ENCODE assay signal across 9 cellular contexts in the genomic region with DNA sequence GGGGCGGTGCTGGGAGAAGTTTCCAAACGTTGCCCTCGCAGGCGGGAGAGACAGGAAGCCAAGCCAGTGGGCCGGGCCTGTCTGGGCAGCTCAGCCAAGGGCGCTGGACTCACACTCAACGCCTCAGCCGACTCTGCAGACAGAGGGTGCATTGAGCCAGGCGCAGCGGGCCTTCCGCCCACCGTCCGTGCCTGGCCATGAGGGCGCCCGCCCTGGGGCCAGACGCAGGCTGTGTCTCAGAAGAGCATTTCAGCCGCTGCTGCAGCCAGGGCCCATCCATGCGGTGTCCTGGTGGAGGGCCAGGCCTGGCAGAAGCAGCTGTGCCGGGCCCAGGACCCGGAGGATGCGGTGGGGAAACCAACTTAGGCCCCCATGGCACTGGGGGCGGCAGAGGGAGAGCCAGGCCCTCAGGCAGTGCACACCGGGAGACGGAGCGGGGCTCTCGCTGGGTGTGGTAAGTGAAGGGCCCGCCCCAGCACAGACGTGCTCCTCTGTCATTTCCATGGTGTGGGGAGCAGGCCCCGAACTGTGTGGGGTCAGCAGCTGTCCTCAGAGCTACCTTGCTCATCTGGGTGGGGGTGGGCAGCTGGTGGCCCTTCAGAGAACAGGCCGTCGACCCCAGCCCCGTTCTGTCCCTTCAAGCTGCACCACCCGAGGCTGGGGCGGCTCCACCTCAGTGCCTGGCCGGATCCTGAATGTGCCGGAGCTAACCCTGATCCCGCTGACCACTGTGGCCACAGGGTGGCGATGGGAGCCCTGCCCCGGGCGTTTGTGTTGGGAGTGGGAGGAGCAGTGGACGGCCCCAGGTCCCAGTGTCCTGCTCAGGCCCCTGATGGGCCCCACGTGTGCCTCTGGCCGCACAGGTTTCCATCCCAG. TPM values are rescaled to one million over a fixed set of nuclear protein-coding genes. Genes with fewer than 3 reads are reported as not detected.
DNase-seq lines count a peak whose midpoint lies in the region; ATAC-seq and TF ChIP-seq lines count a peak whose summit lies in the region.
"Had no signal": no experiment of that assay in that cellular context is flagged by ENCODE, and none has a peak within 500 bp of the region (broad histone marks: within the 10 kb centered on the region; RNA-seq: fewer than 3 reads in every experiment).

No MANE protein-coding gene starts in this region.

- H3K36me3 ChIP-seq in HUES64 (ENCODE audit: insufficient read depth, low read length): no peaks in the 10 kb centered on the region
- no peaks in the 10 kb centered on the region for H3K36me3 ChIP-seq in kidney epithelial cell (ENCODE audit: control insufficient read depth, insufficient read depth, low read length)

- 75% methylated on average over 43 of the region's 43 CpGs for WGBS in HUES64

- H3K27ac ChIP-seq in HUES64 (ENCODE audit: low read depth, low read length) (peak overlapping the region; percentile 63; the same call in 1 of the 2 replicates), temporal lobe (ENCODE audit: low read depth, low read length) (peak overlapping the region; percentile 91)

- no peak overlapping the region for H3K4me3 ChIP-seq in HUES64 (ENCODE audit: low read length)
- H3K4me3 ChIP-seq in kidney epithelial cell (ENCODE audit: low read depth, low read length): no peak overlapping the region

- TF ChIP-seq CTCF in kidney epithelial cell (IDR thresholded peaks at IDR 0.05; ENCODE audit: insufficient read depth, low read length, poor library complexity, severe bottlenecking): peak; percentile 71

- DNase-seq in cerebellum (ENCODE audit: low spot score) (peak; percentile 68), kidney epithelial cell (ENCODE audit: low read depth) (no peak), DMS114 treated with DMSO at 0.1 percent for 48 hours (lab: John Stamatoyannopoulos, UW; ENCODE audit: unreplicated experiment) (no peak)

- no peaks in the 10 kb centered on the region for H3K9me3 ChIP-seq in HUES64 (ENCODE audit: insufficient read depth, low read depth, low read length)

- no peak for ATAC-seq in GM18517 (IDR thresholded peaks at IDR 0.05; ENCODE audit: unreplicated experiment)
- no peak for ATAC-seq in GM21529 (IDR thresholded peaks at IDR 0.05; ENCODE audit: unreplicated experiment)
- ATAC-seq in HG03139 (IDR thresholded peaks at IDR 0.05; ENCODE audit: unreplicated experiment): no peak

- H3K27me3 ChIP-seq in HUES64 (ENCODE audit: insufficient read depth, low read length): no peaks in the 10 kb centered on the region
- peaks cover 9% of the 10 kb centered on the region for H3K27me3 ChIP-seq in kidney epithelial cell (ENCODE audit: control insufficient read depth, insufficient read depth, low read length)

- 0 out of 2 replicates have a peak overlapping the region, but pooled peaks have one; percentile 24 for H3K9ac ChIP-seq in HUES64 (ENCODE audit: low read depth, low read length)

- peaks cover 16% of the 10 kb centered on the region; the same call in 1 of the 2 replicates for H3K4me1 ChIP-seq in HUES64 (ENCODE audit: insufficient read depth, low read length)

RNA-seq across cellular contexts. Expression of gene DNLZ, which starts 18.0 kb away (rescaled TPM):
- 18.7 TPM for polyA plus RNA-seq in HUES64 (2013, experiment 1 of 2)
- polyA plus RNA-seq in HUES64 (2013, experiment 2 of 2): 12.0 TPM
- total RNA-seq in cerebellum (6.5 TPM), kidney epithelial cell (24.3 and 27.5 TPM in 2 replicates), temporal lobe (11.1 TPM)

RNA-seq across cellular contexts. Expression of gene GPSM1, which starts 18.2 kb away (rescaled TPM):
- 13.6 TPM for polyA plus RNA-seq in HUES64 (2013, experiment 1 of 2)
- polyA plus RNA-seq in HUES64 (2013, experiment 2 of 2): 18.6 TPM
- 48.0 TPM for total RNA-seq in cerebellum
- total RNA-seq in kidney epithelial cell: 31.8 and 41.3 TPM in 2 replicates
- total RNA-seq in temporal lobe: 49.7 TPM

RNA-seq across cellular contexts. Expression of gene CARD9, which starts 27.9 kb away (rescaled TPM):
- polyA plus RNA-seq in HUES64 (2013, experiment 1 of 2): 0.30 TPM
- 0.32 TPM for polyA plus RNA-seq in HUES64 (2013, experiment 2 of 2)
- total RNA-seq in cerebellum (1.9 TPM), kidney epithelial cell (1.9 and 2.0 TPM in 2 replicates), temporal lobe (under 0.01 TPM)

RNA-seq across cellular contexts. Expression of gene CCDC187, which starts 41.6 kb away (rescaled TPM):
- not detected for polyA plus RNA-seq in HUES64 (2013, experiment 1 of 2)
- 0.06 TPM for polyA plus RNA-seq in HUES64 (2013, experiment 2 of 2)
- total RNA-seq in cerebellum (0.09 TPM), kidney epithelial cell (under 0.01 and 0.04 TPM in 2 replicates), temporal lobe (under 0.01 TPM)
- total RNA-seq: T-helper 1 cell treated with Interleukin-12 subunit alpha and Interleukin-12 subunit beta and Interleukin-4 antibody, amounts not matched to agents 30 ng/mL and 1 ng/mL, for 36 hours had no signal

RNA-seq across cellular contexts. Expression of gene SNAPC4, which starts 54.5 kb away (rescaled TPM):
- 12.8 TPM for polyA plus RNA-seq in HUES64 (2013, experiment 1 of 2)
- polyA plus RNA-seq in HUES64 (2013, experiment 2 of 2): 8.4 TPM
- total RNA-seq in cerebellum (6.3 TPM), kidney epithelial cell (14.9 and 21.0 TPM in 2 replicates), temporal lobe (9.8 TPM)
